ENCODE assay signal across 17 cellular contexts in genomic region chr3:50410593-50411139, GRCh38. TPM values are rescaled to one million over a fixed set of nuclear protein-coding genes. Genes with fewer than 3 reads are reported as not detected.
DNase-seq lines count a peak whose midpoint lies in the region; ATAC-seq, FAIRE-seq and TF ChIP-seq lines count a peak whose summit lies in the region.
"Had no signal": no experiment of that assay in that cellular context is flagged by ENCODE, and none has a peak within 500 bp of the region (broad histone marks: within the 10 kb centered on the region; RNA-seq: fewer than 3 reads in every experiment).

No MANE protein-coding gene starts in this region.

- H3K9me1 ChIP-seq in endothelial cell of umbilical vein (replicated peaks; ENCODE audit: control insufficient read depth, extremely low read depth, insufficient read depth, low read length): no peaks in the 10 kb centered on the region

- peaks cover 0 to 2% of the 10 kb centered on the region in 2 experiments for H3K27me3 ChIP-seq in endothelial cell of umbilical vein (ENCODE audit: control insufficient read depth in 2 of 2, insufficient read depth in 2 of 2, low read length in 2 of 2)
- H3K27me3 ChIP-seq in tibial artery: peaks cover 0 to 3% of the 10 kb centered on the region in 2 donors

- H3K4me2 ChIP-seq in endothelial cell of umbilical vein (ENCODE audit: insufficient read depth, low read length): no peak overlapping the region

- H3K4me1 ChIP-seq in endothelial cell of umbilical vein (ENCODE audit: control insufficient read depth, extremely low read depth, insufficient read depth, low read length): no peaks in the 10 kb centered on the region
- no peaks in the 10 kb centered on the region for H3K4me1 ChIP-seq in tibial artery
- H3K4me1 ChIP-seq: HAP-1 had no signal

- no peak for TF ChIP-seq POLR2A in endothelial cell of umbilical vein (IDR thresholded peaks at IDR 0.05; ENCODE audit: low read depth, low read length)

- no peak overlapping the region for H2AFZ ChIP-seq in endothelial cell of umbilical vein (ENCODE audit: low read depth, low read length)
- H2AFZ ChIP-seq: GM23248 had no signal

- no peak overlapping the region for H3K27ac Mint-ChIP-seq in stimulated activated naive CD8-positive, alpha-beta T cell treated with anti-CD3 and anti-CD28 coated beads, Interleukin-15, amount 100 ng/mL, for 72 hours
- H3K27ac Mint-ChIP-seq in activated naive CD8-positive, alpha-beta T cell treated with anti-CD3 and anti-CD28 coated beads, Interleukin-2, amount 50 U/mL, for 24 hours: no peak overlapping the region
- H3K27ac Mint-ChIP-seq: B cell; CD4-positive, CD25-positive, alpha-beta regulatory T cell had no signal

- CTCF ChIA-PET in endothelial cell of umbilical vein (lab: Charles Lee): interaction anchor here (1.1 kb wide), 1 partner anchor 131 kb away, joined by 4 read pairs; no protein-coding TSS in a partner anchor

- intact Hi-C loops in endothelial cell of umbilical vein (cut with micrococcal nuclease): no loop called here
- intact Hi-C loops in tibial artery (cut with DNase I; ENCODE audit: low total_unique reads): no loop called here

- DNase-seq in stimulated activated naive CD8-positive, alpha-beta T cell treated with anti-CD3 and anti-CD28 coated beads, Interleukin-15, Interleukin-2, amounts not matched to agents 100 U/mL and 50 U/mL, for 24 hours: no peak
- DNase-seq in stimulated activated naive CD8-positive, alpha-beta T cell treated with anti-CD3 and anti-CD28 coated beads, Interleukin-15, amount 100 ng/mL, for 72 hours: no peak
- no peak for DNase-seq in activated naive CD8-positive, alpha-beta T cell treated with anti-CD3 and anti-CD28 coated beads, Interleukin-2, amount 50 U/mL, for 24 hours
- DNase-seq in endothelial cell of umbilical vein (ENCODE audit: low read depth, low spot score) (no peak), kidney tubule cell (ENCODE audit: low spot score) (no peak), tibial artery (no peak)
- DNase-seq: C1 segment of cervical spinal cord; CD4-positive, CD25-positive, alpha-beta regulatory T cell; CD8-positive, alpha-beta memory T cell; COR-L47; DMS 273 treated with DMSO at 0.1 percent for 48 hours; DMS53; GM23248 had no signal

- H3K4me3 Mint-ChIP-seq in stimulated activated naive CD8-positive, alpha-beta T cell treated with anti-CD3 and anti-CD28 coated beads, Interleukin-15, amount 100 ng/mL, for 72 hours: no peak overlapping the region
- no peak overlapping the region for H3K4me3 Mint-ChIP-seq in activated naive CD8-positive, alpha-beta T cell treated with anti-CD3 and anti-CD28 coated beads, Interleukin-2, amount 50 U/mL, for 24 hours
- H3K4me3 Mint-ChIP-seq: B cell; CD4-positive, CD25-positive, alpha-beta regulatory T cell; CD8-positive, alpha-beta memory T cell had no signal

- no peaks in the 10 kb centered on the region for H3K27me3 Mint-ChIP-seq in stimulated activated naive CD8-positive, alpha-beta T cell treated with anti-CD3 and anti-CD28 coated beads, Interleukin-15, amount 100 ng/mL, for 72 hours
- peaks cover 2% of the 10 kb centered on the region for H3K27me3 Mint-ChIP-seq in activated naive CD8-positive, alpha-beta T cell treated with anti-CD3 and anti-CD28 coated beads, Interleukin-2, amount 50 U/mL, for 24 hours
- H3K27me3 Mint-ChIP-seq: CD4-positive, CD25-positive, alpha-beta regulatory T cell had no signal

- no TSS peak for BruUV-seq in endothelial cell of umbilical vein (replicated peaks; lab: Mats Ljungman, UMichigan)

- dilution Hi-C loops in endothelial cell of umbilical vein (cut with MboI; ENCODE audit: extremely low pct_ligation_motif_present, low sequenced_read_pairs): no loop called here

- no peak for FAIRE-seq in endothelial cell of umbilical vein (lab: Jason Lieb, UNC)
- FAIRE-seq: G401.6, GM12891 had no signal

- TF ChIP-seq CTCF in endothelial cell of umbilical vein (IDR thresholded peaks at IDR 0.05; ENCODE audit: extremely low read depth in 1 of 2, insufficient read depth in 1 of 2, low read depth in 1 of 2, low read length in 2 of 2) (no peak), tibial artery (IDR thresholded peaks at IDR 0.05) (no peak)

- no peaks in the 10 kb centered on the region for H3K36me3 Mint-ChIP-seq in activated naive CD8-positive, alpha-beta T cell treated with anti-CD3 and anti-CD28 coated beads, Interleukin-2, amount 50 U/mL, for 24 hours (ENCODE audit: low read depth)
- H3K36me3 Mint-ChIP-seq: CD4-positive, CD25-positive, alpha-beta regulatory T cell had no signal

- H3K36me3 ChIP-seq in endothelial cell of umbilical vein (ENCODE audit: control insufficient read depth in 2 of 2, extremely low read depth in 1 of 2, insufficient read depth in 2 of 2, low read length in 2 of 2) (no peaks in the 10 kb centered on the region), tibial artery (no peaks in the 10 kb centered on the region)
- H3K36me3 ChIP-seq: HAP-1 had no signal

- peaks cover 14% of the 10 kb centered on the region for H3K4me1 Mint-ChIP-seq in stimulated activated naive CD8-positive, alpha-beta T cell treated with anti-CD3 and anti-CD28 coated beads, Interleukin-15, amount 100 ng/mL, for 72 hours
- peaks cover 10% of the 10 kb centered on the region for H3K4me1 Mint-ChIP-seq in activated naive CD8-positive, alpha-beta T cell treated with anti-CD3 and anti-CD28 coated beads, Interleukin-2, amount 50 U/mL, for 24 hours
- H3K4me1 Mint-ChIP-seq: B cell had no signal

- peak; percentile 32 for ATAC-seq in stimulated activated naive CD8-positive, alpha-beta T cell treated with anti-CD3 and anti-CD28 coated beads, Interleukin-15, Interleukin-2, amounts not matched to agents 100 U/mL and 50 U/mL, for 24 hours
- no peak for ATAC-seq in stimulated activated naive CD8-positive, alpha-beta T cell treated with anti-CD3 and anti-CD28 coated beads, Interleukin-15, amount 100 ng/mL, for 72 hours
- peak; percentile 8 for ATAC-seq in activated naive CD8-positive, alpha-beta T cell treated with anti-CD3 and anti-CD28 coated beads, Interleukin-2, amount 50 U/mL, for 24 hours

- H4K20me1 ChIP-seq in endothelial cell of umbilical vein (replicated peaks; ENCODE audit: control insufficient read depth, extremely low read depth, insufficient read depth, low read length): no peaks in the 10 kb centered on the region

- H3K4me3 ChIP-seq in endothelial cell of umbilical vein (replicated peaks in 1 of 3; ENCODE audit: insufficient read depth in 1 of 3, low read depth in 1 of 3, low read length in 3 of 3) (no peak overlapping the region), tibial artery (no peak overlapping the region)
- H3K4me3 ChIP-seq: GM23248, HAP-1 had no signal

- H3K9me3 Mint-ChIP-seq in stimulated activated naive CD8-positive, alpha-beta T cell treated with anti-CD3 and anti-CD28 coated beads, Interleukin-15, amount 100 ng/mL, for 72 hours: no peaks in the 10 kb centered on the region
- H3K9me3 Mint-ChIP-seq in activated naive CD8-positive, alpha-beta T cell treated with anti-CD3 and anti-CD28 coated beads, Interleukin-2, amount 50 U/mL, for 24 hours: no peaks in the 10 kb centered on the region
- H3K9me3 Mint-ChIP-seq: CD4-positive, CD25-positive, alpha-beta regulatory T cell; CD8-positive, alpha-beta memory T cell had no signal

- POLR2A ChIA-PET in endothelial cell of umbilical vein (lab: Charles Lee): no interaction called here

- H3K27ac ChIP-seq in endothelial cell of umbilical vein (ENCODE audit: insufficient read depth, low read depth, low read length) (no peak overlapping the region), tibial artery (no peak overlapping the region)
- H3K27ac ChIP-seq: GM23248 had no signal

- H3K79me2 ChIP-seq in endothelial cell of umbilical vein (ENCODE audit: control insufficient read depth, insufficient read depth, low read length): no peaks in the 10 kb centered on the region

- H3K9ac ChIP-seq in endothelial cell of umbilical vein (replicated peaks; ENCODE audit: extremely low read depth, insufficient read depth, low read length): no peak overlapping the region
- H3K9ac ChIP-seq: GM23248 had no signal

- no peaks in the 10 kb centered on the region for H3K9me3 ChIP-seq in endothelial cell of umbilical vein (replicated peaks; ENCODE audit: control insufficient read depth, insufficient read depth, low read length)
- no peaks in the 10 kb centered on the region for H3K9me3 ChIP-seq in tibial artery
- H3K9me3 ChIP-seq: HAP-1 had no signal

TF ChIP-seq in endothelial cell of umbilical vein, 7 proteins besides CTCF, POLR2A, EP300 and RAD21:
- TF ChIP-seq GATA2 (IDR thresholded peaks at IDR 0.05; ENCODE audit: insufficient read depth, insufficient read length, low read depth, low read length) (no peak), MAX (IDR thresholded peaks at IDR 0.05; ENCODE audit: insufficient read depth, insufficient read length) (peak; percentile 66), POLR2AphosphoS5 (IDR thresholded peaks at IDR 0.05; ENCODE audit: insufficient read depth, low read depth, low read length) (no peak)
TF ChIP-seq in endothelial cell of umbilical vein: peak in this region for 1.

RNA-seq across cellular contexts. Expression of gene TMEM115, which starts 51.3 kb away (rescaled TPM):
- total RNA-seq in endothelial cell of umbilical vein: 43.2 and 44.7 TPM in 2 replicates
- polyA plus RNA-seq in endothelial cell of umbilical vein: 65.5 and 90.1 TPM in 2 replicates
- 42.2 and 49.0 TPM in 2 replicates for polyA plus RNA-seq in endothelial cell of umbilical vein (2011; cell fraction: cytosol; rRNA removed)
- polyA plus RNA-seq in endothelial cell of umbilical vein (2011; cell fraction: nucleus; rRNA removed): 23.7 and 24.7 TPM in 2 replicates
- polyA plus RNA-seq in endothelial cell of umbilical vein (2012): 27.7 and 28.8 TPM in 2 replicates
- 45.9 and 53.4 TPM in 2 replicates for polyA minus RNA-seq in endothelial cell of umbilical vein
- 25.6 TPM for polyA minus RNA-seq in endothelial cell of umbilical vein (2011; cell fraction: cytosol; rRNA and poly(A)+ RNA removed)
- polyA minus RNA-seq in endothelial cell of umbilical vein (2011; cell fraction: nucleus; rRNA and poly(A)+ RNA removed): 16.8 and 19.9 TPM in 2 replicates
